In the genomic region with DNA sequence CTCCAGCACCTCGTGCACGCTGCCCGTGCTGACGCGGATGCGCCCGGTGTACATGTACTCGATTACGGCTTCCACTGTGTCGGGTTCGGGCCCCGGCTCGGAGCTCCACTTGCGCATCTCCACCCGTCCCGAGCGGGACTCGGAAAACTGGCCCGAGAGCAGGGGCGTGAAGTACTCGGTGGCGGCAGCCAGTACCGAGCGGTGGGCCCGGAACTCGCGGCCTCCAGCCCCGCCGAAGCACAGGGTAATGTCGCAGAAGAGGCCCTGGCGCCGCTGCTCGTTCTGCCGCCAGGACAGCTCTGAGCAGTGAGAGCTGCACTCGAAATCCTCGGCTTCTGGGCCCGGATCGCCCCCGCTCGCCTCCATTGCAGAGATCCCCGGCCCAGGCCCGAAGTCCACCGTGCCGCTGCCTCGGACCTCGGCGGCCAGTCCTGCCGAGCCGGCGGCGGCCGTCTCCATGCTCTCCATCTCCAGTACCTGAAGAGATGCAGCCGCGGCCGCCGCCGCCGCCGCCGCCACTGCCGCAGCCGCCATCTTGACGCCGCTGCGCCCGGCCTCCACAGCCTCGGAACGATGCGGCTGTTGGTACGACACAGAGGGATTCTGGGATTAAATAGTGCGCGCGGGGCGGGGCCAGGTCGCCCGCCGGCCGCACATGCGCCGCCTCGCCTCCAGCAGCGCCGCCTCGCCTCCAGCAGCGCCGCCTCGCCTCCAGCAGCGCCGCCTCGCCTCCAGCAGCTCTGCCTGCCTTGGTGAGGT, we compare ENCODE assay signal across 8 cellular contexts. TPM values are rescaled to one million over a fixed set of nuclear protein-coding genes. Genes with fewer than 3 reads are reported as not detected.
DNase-seq lines count a peak whose midpoint lies in the region; ATAC-seq, FAIRE-seq and TF ChIP-seq lines count a peak whose summit lies in the region.

A gene with protein sequence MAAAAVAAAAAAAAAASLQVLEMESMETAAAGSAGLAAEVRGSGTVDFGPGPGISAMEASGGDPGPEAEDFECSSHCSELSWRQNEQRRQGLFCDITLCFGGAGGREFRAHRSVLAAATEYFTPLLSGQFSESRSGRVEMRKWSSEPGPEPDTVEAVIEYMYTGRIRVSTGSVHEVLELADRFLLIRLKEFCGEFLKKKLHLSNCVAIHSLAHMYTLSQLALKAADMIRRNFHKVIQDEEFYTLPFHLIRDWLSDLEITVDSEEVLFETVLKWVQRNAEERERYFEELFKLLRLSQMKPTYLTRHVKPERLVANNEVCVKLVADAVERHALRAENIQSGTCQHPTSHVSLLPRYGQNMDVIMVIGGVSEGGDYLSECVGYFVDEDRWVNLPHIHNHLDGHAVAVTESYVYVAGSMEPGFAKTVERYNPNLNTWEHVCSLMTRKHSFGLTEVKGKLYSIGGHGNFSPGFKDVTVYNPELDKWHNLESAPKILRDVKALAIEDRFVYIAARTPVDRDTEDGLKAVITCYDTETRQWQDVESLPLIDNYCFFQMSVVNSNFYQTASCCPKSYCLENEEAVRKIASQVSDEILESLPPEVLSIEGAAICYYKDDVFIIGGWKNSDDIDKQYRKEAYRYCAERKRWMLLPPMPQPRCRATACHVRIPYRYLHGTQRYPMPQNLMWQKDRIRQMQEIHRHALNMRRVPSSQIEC (minus strand): TSS at position 587 of the 759 bp plus-strand sequence. CDS start 53 bp downstream, at position 534.

- H3K4me3 Mint-ChIP-seq in activated naive CD8-positive, alpha-beta T cell: no peak within 1 kb of the TSS

- intact Hi-C loops in Right ventricle myocardium inferior (cut with DNase I) (no loop called here), pancreas (cut with DNase I) (loop anchor here in 1 of 3 donors (10.0 kb wide), 1 partner anchor 50 kb away; a partner anchor contains a TSS), thyroid gland (cut with DNase I) (no loop called here)

- H3K4me1 ChIP-seq in pancreas (peaks cover 7 to 15% (median 12%) of the 10 kb centered on the region in 3 donors), thyroid gland (peaks cover 20 to 42% of the 10 kb centered on the region in 2 donors)

- H3K9me3 ChIP-seq in pancreas: no peaks in the 10 kb centered on the region
- no peaks in the 10 kb centered on the region for H3K9me3 ChIP-seq in thyroid gland

- peak within 1 kb of the TSS; percentile 86 to 95 (median 88) for H3K27ac ChIP-seq in pancreas
- H3K27ac ChIP-seq in thyroid gland: peak within 1 kb of the TSS; percentile 80 to 88 (median 88)

- H3K4me3 ChIP-seq in GM08714 (ENCODE audit: low read length): peak within 1 kb of the TSS; percentile 94
- peak within 1 kb of the TSS; percentile 88 to 99 (median 92) for H3K4me3 ChIP-seq in pancreas
- H3K4me3 ChIP-seq in thyroid gland (replicated peaks in 1 of 3): peak within 1 kb of the TSS; percentile 79 to 92 (median 84)

- no peaks in the 10 kb centered on the region for H3K27me3 Mint-ChIP-seq in activated naive CD8-positive, alpha-beta T cell

- FAIRE-seq in pancreas (lab: Jason Lieb, UNC): no peak

- peak within 1 kb of the TSS; percentile 72 for H3K27ac Mint-ChIP-seq in activated naive CD8-positive, alpha-beta T cell

- peaks cover 4% of the 10 kb centered on the region for H3K36me3 Mint-ChIP-seq in activated naive CD8-positive, alpha-beta T cell

- H3K27me3 ChIP-seq in pancreas (no peaks in the 10 kb centered on the region), thyroid gland (no peaks in the 10 kb centered on the region)

- peak; percentile 62 to 94 for TF ChIP-seq POLR2A in thyroid gland (IDR thresholded peaks at IDR 0.05)

- ATAC-seq in HG02571 (IDR thresholded peaks at IDR 0.05; ENCODE audit: unreplicated experiment) (peak; percentile 89), Right ventricle myocardium inferior (peak; percentile 99), pancreas (peak; percentile 97)

- peaks cover 40% of the 10 kb centered on the region for H3K4me1 Mint-ChIP-seq in activated naive CD8-positive, alpha-beta T cell (ENCODE audit: low read depth)

- H3K36me3 ChIP-seq in pancreas: peaks cover 0 to 18% (median 0%) of the 10 kb centered on the region in 3 donors
- H3K36me3 ChIP-seq in thyroid gland: peaks cover 0 to 7% of the 10 kb centered on the region in 2 donors

- H3K9me3 Mint-ChIP-seq in activated naive CD8-positive, alpha-beta T cell (ENCODE audit: low read depth): no peaks in the 10 kb centered on the region

- TF ChIP-seq CTCF in pancreas (IDR thresholded peaks at IDR 0.05) (no peak), thyroid gland (IDR thresholded peaks at IDR 0.05) (no peak)

- WGBS in pancreas, 2 donors: 1% methylated on average over 59 to 90 of the region's 90 CpGs
- 0% methylated on average over 31 to 34 of the region's 90 CpGs for WGBS in thyroid gland, 2 donors

- DNase-seq in NCI-H1092 (lab: John Stamatoyannopoulos, UW) (peak; percentile 89), SKM-1 (lab: John Stamatoyannopoulos, UW; ENCODE audit: unreplicated experiment) (peak; percentile 77), Right ventricle myocardium inferior (ENCODE audit: missing footprints) (peak; percentile 94), pancreas (peak; percentile 86 to 94 (median 89)), thyroid gland (peak; percentile 90)

RNA-seq across cellular contexts. Expression of the gene that starts here (rescaled TPM):
- 3.7 TPM for total RNA-seq in Right ventricle myocardium inferior
- total RNA-seq in pancreas: 1 to 10 TPM; 4.3 to 7.8 (median 5.8) TPM
- polyA plus RNA-seq in pancreas: under 1 TPM; 0.61 to 0.75 TPM
- total RNA-seq in thyroid gland: 10 to 100 TPM; 46.0 to 60.7 (median 46.9) TPM

Comparison
In these comparisons a context has a peak if more than half of its experiments do, and no peak if none do; other contexts are left out.
1. Peak in every context shown above with its lines: DNase-seq, ATAC-seq, H3K4me3 ChIP-seq and H3K27ac ChIP-seq.
2. RNA of the gene that starts here (total RNA-seq): 46.0 to 60.7 TPM in thyroid gland; 4.3 to 7.8 TPM in pancreas and 3.7 TPM in Right ventricle myocardium inferior (single experiment); every median in the first group is over 4 times any median in the second.